ENCODE assay signal across 9 cellular contexts in the genomic region with DNA sequence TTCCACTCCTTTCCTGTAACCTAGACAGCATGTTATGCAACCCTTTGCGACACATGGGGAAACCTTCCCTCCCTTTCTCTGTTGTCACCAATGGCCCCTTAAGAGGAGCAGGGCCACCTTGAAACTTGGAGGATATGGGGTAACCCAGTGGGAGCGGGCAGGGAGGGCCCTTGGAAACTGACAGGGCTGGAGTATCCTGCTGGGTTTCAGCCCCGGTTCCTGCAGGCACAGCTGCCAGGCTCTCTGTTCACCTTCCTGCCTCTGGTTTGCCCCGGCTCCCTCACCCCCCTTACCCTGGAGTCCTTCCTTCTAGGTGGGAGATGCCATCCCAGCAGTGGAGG. TPM values are rescaled to one million over a fixed set of nuclear protein-coding genes. Genes with fewer than 3 reads are reported as not detected.
DNase-seq lines count a peak whose midpoint lies in the region; ATAC-seq lines count a peak whose summit lies in the region.
"Had no signal": no experiment of that assay in that cellular context is flagged by ENCODE, and none has a peak within 500 bp of the region (broad histone marks: within the 10 kb centered on the region; RNA-seq: fewer than 3 reads in every experiment).

No MANE protein-coding gene starts in this region.

- CTCF ChIA-PET in activated CD4-positive, alpha-beta memory T cell treated with anti-CD3 and anti-CD28 coated beads, Interleukin-2, amount 10 ng/mL, durations not matched to agents 7 days and 5 days (lab: Charles Lee): interaction anchor here (0.6 to 5.7 kb wide), 3 partner anchors 12 to 20 kb away, joined by 3 to 157 read pairs (median 70); a partner anchor contains a TSS

- no peaks in the 10 kb centered on the region for H3K27me3 Mint-ChIP-seq in T-helper 2 cell treated with Interferon-gamma antibody and Interleukin-4, amounts not matched to agents 5 μg/mL and 100 μg/mL, for 36 hours (ENCODE audit: low read depth)
- no peaks in the 10 kb centered on the region for H3K27me3 Mint-ChIP-seq in activated CD4-positive, alpha-beta memory T cell treated with anti-CD3 and anti-CD28 coated beads, Interleukin-2, amount 10 ng/mL, durations not matched to agents 7 days and 5 days

- no peaks in the 10 kb centered on the region for H3K27me3 ChIP-seq in iPS-15b (ENCODE audit: control insufficient read depth, insufficient read depth, low read length)
- H3K27me3 ChIP-seq in stomach smooth muscle (ENCODE audit: control insufficient read depth in 1 of 2, insufficient read depth in 2 of 2, low read length in 2 of 2): no peaks in the 10 kb centered on the region

- POLR2A ChIA-PET in activated CD4-positive, alpha-beta memory T cell treated with anti-CD3 and anti-CD28 coated beads, Interleukin-2, amount 10 ng/mL, durations not matched to agents 7 days and 5 days (lab: Charles Lee): interaction anchor here (0.6 to 5.0 kb wide), 3 partner anchors 11 to 433 kb away, joined by 3 to 104 read pairs (median 68); a partner anchor contains a TSS

- no peak overlapping the region for H3K9ac ChIP-seq in iPS-15b (ENCODE audit: low read depth, low read length)
- peak overlapping the region; percentile 42 to 98 for H3K9ac ChIP-seq in stomach smooth muscle (ENCODE audit: low read length in 2 of 2)

- no peak for ATAC-seq in HG02678 (IDR thresholded peaks at IDR 0.05; ENCODE audit: unreplicated experiment)

- peaks cover 21% of the 10 kb centered on the region for H3K4me1 Mint-ChIP-seq in T-helper 2 cell treated with Interferon-gamma antibody and Interleukin-4, amounts not matched to agents 5 μg/mL and 100 μg/mL, for 36 hours (ENCODE audit: low read depth)
- peaks cover 48% of the 10 kb centered on the region for H3K4me1 Mint-ChIP-seq in activated CD4-positive, alpha-beta memory T cell treated with anti-CD3 and anti-CD28 coated beads, Interleukin-2, amount 10 ng/mL, durations not matched to agents 7 days and 5 days

- no peaks in the 10 kb centered on the region for H3K4me1 ChIP-seq in iPS-15b (ENCODE audit: control insufficient read depth, insufficient read depth, low read length)
- H3K4me1 ChIP-seq in stomach smooth muscle (ENCODE audit: control insufficient read depth, insufficient read depth, low read length): peaks cover 22% of the 10 kb centered on the region

- H3K9me3 Mint-ChIP-seq in T-helper 2 cell treated with Interferon-gamma antibody and Interleukin-4, amounts not matched to agents 5 μg/mL and 100 μg/mL, for 36 hours: no peaks in the 10 kb centered on the region
- no peaks in the 10 kb centered on the region for H3K9me3 Mint-ChIP-seq in activated CD4-positive, alpha-beta memory T cell treated with anti-CD3 and anti-CD28 coated beads, Interleukin-2, amount 10 ng/mL, durations not matched to agents 7 days and 5 days

- H3K36me3 Mint-ChIP-seq in T-helper 2 cell treated with Interferon-gamma antibody and Interleukin-4, amounts not matched to agents 5 μg/mL and 100 μg/mL, for 36 hours (ENCODE audit: low read depth): peaks cover 34% of the 10 kb centered on the region
- peaks cover 44% of the 10 kb centered on the region for H3K36me3 Mint-ChIP-seq in activated CD4-positive, alpha-beta memory T cell treated with anti-CD3 and anti-CD28 coated beads, Interleukin-2, amount 10 ng/mL, durations not matched to agents 7 days and 5 days (ENCODE audit: low read depth)

- peak overlapping the region; percentile 97 for H3K4me3 Mint-ChIP-seq in T-helper 2 cell treated with Interferon-gamma antibody and Interleukin-4, amounts not matched to agents 5 μg/mL and 100 μg/mL, for 36 hours
- peak overlapping the region; percentile 91 for H3K4me3 Mint-ChIP-seq in activated CD4-positive, alpha-beta memory T cell treated with anti-CD3 and anti-CD28 coated beads, Interleukin-2, amount 10 ng/mL, durations not matched to agents 7 days and 5 days

- H3K27ac ChIP-seq in stomach smooth muscle (ENCODE audit: low read length): peak overlapping the region; percentile 46

- no peak for DNase-seq in T-helper 2 cell treated with Interferon-gamma antibody and Interleukin-4, amounts not matched to agents 5 μg/mL and 100 μg/mL, for 36 hours (ENCODE audit: low spot score)
- DNase-seq in T-helper 2 cell (no peak), DMS53 treated with DMSO at 0.1 percent for 48 hours (lab: John Stamatoyannopoulos, UW; ENCODE audit: unreplicated experiment) (no peak), H4 (ENCODE audit: low spot score) (no peak)
- no peak for DNase-seq in activated CD4-positive, alpha-beta memory T cell treated with anti-CD3 and anti-CD28 coated beads, Interleukin-2, amount 10 ng/mL, durations not matched to agents 7 days and 5 days
- DNase-seq: foreskin melanocyte had no signal

- peak overlapping the region; percentile 92 for H3K4me3 ChIP-seq in iPS-15b (ENCODE audit: low read depth, low read length)
- H3K4me3 ChIP-seq in stomach smooth muscle (ENCODE audit: low read length in 2 of 2): peak overlapping the region; percentile 40 to 91

- H3K27ac Mint-ChIP-seq in T-helper 2 cell treated with Interferon-gamma antibody and Interleukin-4, amounts not matched to agents 5 μg/mL and 100 μg/mL, for 36 hours: peak overlapping the region; percentile 92
- H3K27ac Mint-ChIP-seq in activated CD4-positive, alpha-beta memory T cell treated with anti-CD3 and anti-CD28 coated beads, Interleukin-2, amount 10 ng/mL, durations not matched to agents 7 days and 5 days: peak overlapping the region; percentile 89

- H3K36me3 ChIP-seq in iPS-15b (ENCODE audit: control insufficient read depth, insufficient read depth, low read length) (peaks cover 35% of the 10 kb centered on the region), stomach smooth muscle (ENCODE audit: control insufficient read depth in 2 of 2, insufficient read depth in 2 of 2, low read length in 2 of 2) (peaks cover 9 to 14% of the 10 kb centered on the region in 2 donors)

- H3K9me3 ChIP-seq in iPS-15b (ENCODE audit: control insufficient read depth, insufficient read depth, low read length) (no peaks in the 10 kb centered on the region), stomach smooth muscle (ENCODE audit: control insufficient read depth in 2 of 2, low read length in 2 of 2) (no peaks in the 10 kb centered on the region)

RNA-seq across cellular contexts. Expression of a gene that starts 1.5 kb away (rescaled TPM):
- 100 to 1,000 TPM; 137 to 139 TPM for total RNA-seq in activated CD4-positive, alpha-beta memory T cell treated with anti-CD3 and anti-CD28 coated beads, Interleukin-2, amount 10 ng/mL, durations not matched to agents 7 days and 5 days
- total RNA-seq in H4 (2014; rRNA removed; shearing (Covaris generic)): 186 and 206 TPM in 2 replicates

RNA-seq across cellular contexts. Expression of a gene that starts 2.0 kb away (rescaled TPM):
- 100 to 1,000 TPM; 137 to 145 TPM for total RNA-seq in activated CD4-positive, alpha-beta memory T cell treated with anti-CD3 and anti-CD28 coated beads, Interleukin-2, amount 10 ng/mL, durations not matched to agents 7 days and 5 days
- 511 and 714 TPM in 2 replicates for total RNA-seq in H4 (2014; rRNA removed; shearing (Covaris generic))

RNA-seq across cellular contexts. Expression of a gene that starts 14.1 kb away (rescaled TPM):
- total RNA-seq in activated CD4-positive, alpha-beta memory T cell treated with anti-CD3 and anti-CD28 coated beads, Interleukin-2, amount 10 ng/mL, durations not matched to agents 7 days and 5 days: 10 to 100 TPM; 38.5 to 42.2 TPM
- total RNA-seq in H4 (2014; rRNA removed; shearing (Covaris generic)): 16.2 and 28.2 TPM in 2 replicates

RNA-seq across cellular contexts. Expression of a gene that starts 19.2 kb away (rescaled TPM):
- not detected for total RNA-seq in activated CD4-positive, alpha-beta memory T cell treated with anti-CD3 and anti-CD28 coated beads, Interleukin-2, amount 10 ng/mL, durations not matched to agents 7 days and 5 days
- total RNA-seq in H4 (2014; rRNA removed; shearing (Covaris generic)): not detected in 2 replicates

RNA-seq across cellular contexts. Expression of a gene that starts 20.6 kb away (rescaled TPM):
- total RNA-seq in activated CD4-positive, alpha-beta memory T cell treated with anti-CD3 and anti-CD28 coated beads, Interleukin-2, amount 10 ng/mL, durations not matched to agents 7 days and 5 days: 100 to 1,000 TPM in 1 of 2 experiments, 10 to 100 TPM in 1; 99.1 to 106 TPM
- total RNA-seq in H4 (2014; rRNA removed; shearing (Covaris generic)): 1.2 and 1.8 TPM in 2 replicates
